In genomic region chr20:11676618-11677289, GRCh38 we compare ENCODE assay signal across 8 cellular contexts.
DNase-seq lines count a peak whose midpoint lies in the region; ATAC-seq lines count a peak whose summit lies in the region.

No MANE protein-coding gene starts in this region.

- H3K9me3 Mint-ChIP-seq in activated naive CD4-positive, alpha-beta T cell treated with anti-CD3 and anti-CD28 coated beads for 36 hours: no peaks in the 10 kb centered on the region

- peak; percentile 19 for DNase-seq in activated naive CD4-positive, alpha-beta T cell treated with anti-CD3 and anti-CD28 coated beads for 36 hours
- no peak for DNase-seq in activated naive CD4-positive, alpha-beta T cell treated with anti-CD3 and anti-CD28 coated beads, Interleukin-2, amount 50 U/mL, for 16 hours
- peak; percentile 28 to 54 for DNase-seq in Kasumi-1 (lab: John Stamatoyannopoulos, UW)
- peak; percentile 65 for DNase-seq in SW480 (ENCODE audit: low spot score)
- peak; percentile 53 for DNase-seq in glomerular visceral epithelial cell (ENCODE audit: extremely low spot score)
- peak; percentile 48 for DNase-seq in renal cortical epithelial cell (ENCODE audit: low read depth)

- H3K4me1 Mint-ChIP-seq in activated naive CD4-positive, alpha-beta T cell treated with anti-CD3 and anti-CD28 coated beads for 36 hours (ENCODE audit: low read depth): no peaks in the 10 kb centered on the region

- no peak overlapping the region for H3K27ac Mint-ChIP-seq in activated naive CD4-positive, alpha-beta T cell treated with anti-CD3 and anti-CD28 coated beads for 36 hours

- intact Hi-C loops in activated naive CD4-positive, alpha-beta T cell treated with anti-CD3 and anti-CD28 coated beads for 36 hours (cut with micrococcal nuclease): loop anchor here (5.0 to 10.0 kb wide), 2 partner anchors 336 to 1428 kb away; no protein-coding TSS in a partner anchor

- H3K36me3 Mint-ChIP-seq in activated naive CD4-positive, alpha-beta T cell treated with anti-CD3 and anti-CD28 coated beads for 36 hours (ENCODE audit: low read depth): no peaks in the 10 kb centered on the region

- no peaks in the 10 kb centered on the region for H3K27me3 Mint-ChIP-seq in activated naive CD4-positive, alpha-beta T cell treated with anti-CD3 and anti-CD28 coated beads for 36 hours (ENCODE audit: low read depth)

- CTCF ChIA-PET in activated naive CD4-positive, alpha-beta T cell treated with anti-CD3 and anti-CD28 coated beads for 36 hours (lab: Charles Lee): no interaction called here

- ATAC-seq in HG03280 (IDR thresholded peaks at IDR 0.05; ENCODE audit: unreplicated experiment): no peak
- no peak for ATAC-seq in GM18519 (IDR thresholded peaks at IDR 0.05; ENCODE audit: low FRiP score, unreplicated experiment)

- no peak overlapping the region for H3K4me3 Mint-ChIP-seq in activated naive CD4-positive, alpha-beta T cell treated with anti-CD3 and anti-CD28 coated beads for 36 hours
